ENCODE assay signal across 8 cellular contexts in the genomic region with DNA sequence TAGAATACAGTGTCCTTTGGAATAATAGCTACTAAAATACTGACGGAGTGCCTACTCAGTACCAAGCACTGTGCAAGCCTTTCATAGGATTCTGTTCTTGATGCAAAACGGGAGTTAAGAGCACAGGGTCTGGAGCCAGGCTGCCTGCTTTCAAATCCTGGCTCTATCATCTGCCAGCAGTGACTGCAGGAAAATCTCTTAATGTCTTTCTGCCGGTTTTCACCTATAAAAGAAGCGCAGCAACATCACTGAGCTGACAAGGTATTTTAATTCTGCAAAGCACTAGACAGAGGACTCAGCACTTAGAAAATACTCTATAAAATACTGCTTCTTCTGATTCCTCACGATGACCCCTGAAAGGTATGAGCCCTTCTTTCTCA. TPM values are rescaled to one million over a fixed set of nuclear protein-coding genes. Genes with fewer than 3 reads are reported as not detected.
DNase-seq lines count a peak whose midpoint lies in the region; ATAC-seq and TF ChIP-seq lines count a peak whose summit lies in the region.

No MANE protein-coding gene starts in this region.

- no peaks in the 10 kb centered on the region for H3K9me3 Mint-ChIP-seq in activated T-cell treated with anti-CD3 and anti-CD28 coated beads, Interleukin-2, amount 50 U/mL, for 72 hours
- no peaks in the 10 kb centered on the region for H3K9me3 Mint-ChIP-seq in WTC11

- no peak for TF ChIP-seq POLR2A in thyroid gland (IDR thresholded peaks at IDR 0.05)

- H3K9me3 ChIP-seq in iPS-20b (ENCODE audit: insufficient read depth, low read depth, low read length) (no peaks in the 10 kb centered on the region), thyroid gland (no peaks in the 10 kb centered on the region)

- H3K9ac ChIP-seq in iPS-20b (ENCODE audit: low read depth, low read length): peak overlapping the region; percentile 72; the same call in 1 of the 2 replicates

- intact Hi-C loops in thyroid gland (cut with DNase I): no loop called here

- peaks cover 61% of the 10 kb centered on the region for H3K4me1 Mint-ChIP-seq in activated T-cell treated with anti-CD3 and anti-CD28 coated beads, Interleukin-2, amount 50 U/mL, for 72 hours (ENCODE audit: low read depth)
- peaks cover 9% of the 10 kb centered on the region for H3K4me1 Mint-ChIP-seq in WTC11

- H3K36me3 ChIP-seq in iPS-20b (ENCODE audit: insufficient read depth, low read depth, low read length) (peaks cover 23% of the 10 kb centered on the region), thyroid gland (peaks cover 7 to 9% of the 10 kb centered on the region in 2 donors)

- TF ChIP-seq CTCF in WTC11 (IDR thresholded peaks at IDR 0.05) (no peak), thyroid gland (IDR thresholded peaks at IDR 0.05) (no peak)

- peak overlapping the region; percentile 86 to 91 for H3K4me3 Mint-ChIP-seq in activated T-cell treated with anti-CD3 and anti-CD28 coated beads, Interleukin-2, amount 50 U/mL, for 72 hours
- H3K4me3 Mint-ChIP-seq in WTC11: peak overlapping the region; percentile 66

- POLR2A ChIA-PET in WTC11 (lab: Charles Lee): no interaction called here

- no peak for DNase-seq in activated T-cell treated with anti-CD3 and anti-CD28 coated beads, Interleukin-2, amount 50 U/mL, for 72 hours
- DNase-seq in activated T-cell treated with anti-CD3 and anti-CD28 coated beads, Interleukin-2, amount 50 U/mL, for 1 hour: no peak
- DNase-seq in WTC11 (ENCODE audit: low spot score) (no peak), thyroid gland (no peak), RKO (ENCODE audit: low spot score) (no peak), mesenteric fat pad (ENCODE audit: low spot score) (no peak), HT-29 (ENCODE audit: low spot score) (no peak)

- no peaks in the 10 kb centered on the region for H3K27me3 Mint-ChIP-seq in activated T-cell treated with anti-CD3 and anti-CD28 coated beads, Interleukin-2, amount 50 U/mL, for 72 hours (ENCODE audit: low read depth)
- H3K27me3 Mint-ChIP-seq in WTC11 (ENCODE audit: low read depth): peaks cover 12% of the 10 kb centered on the region

- CTCF ChIA-PET in WTC11 (lab: Charles Lee): interaction anchor here (0.6 to 2.2 kb wide), 5 partner anchors 31 to 712 kb away, joined by 3 to 5 read pairs (median 4); a partner anchor contains a TSS

- ATAC-seq in activated T-cell treated with anti-CD3 and anti-CD28 coated beads, Interleukin-2, amount 50 U/mL, for 72 hours (replicated peaks in 1 of 2): no peak
- peak; percentile 7; the same call in 1 of the 2 replicates for ATAC-seq in WTC11

- peaks cover 14 to 22% of the 10 kb centered on the region in 2 donors for H3K36me3 Mint-ChIP-seq in activated T-cell treated with anti-CD3 and anti-CD28 coated beads, Interleukin-2, amount 50 U/mL, for 72 hours (ENCODE audit: insufficient read depth in 2 of 2)
- peaks cover 8% of the 10 kb centered on the region for H3K36me3 Mint-ChIP-seq in WTC11

- peak overlapping the region; percentile 82 for H3K27ac Mint-ChIP-seq in activated T-cell treated with anti-CD3 and anti-CD28 coated beads, Interleukin-2, amount 50 U/mL, for 72 hours
- no peak overlapping the region for H3K27ac Mint-ChIP-seq in WTC11

- H3K4me3 ChIP-seq in iPS-20b (ENCODE audit: low read length) (peak overlapping the region; percentile 73), thyroid gland (replicated peaks in 1 of 3) (peak overlapping the region; percentile 23 to 88 (median 63))

- WGBS in thyroid gland, 2 donors: 11 to 14% methylated on average over 5 of the region's 5 CpGs

- H3K4me1 ChIP-seq in iPS-20b (ENCODE audit: insufficient read depth, low read length) (peaks cover 3% of the 10 kb centered on the region), thyroid gland (peaks cover 3 to 6% of the 10 kb centered on the region in 2 donors)

- H3K27me3 ChIP-seq in iPS-20b (ENCODE audit: insufficient read depth, low read length) (peaks cover 8% of the 10 kb centered on the region), thyroid gland (no peaks in the 10 kb centered on the region)

- H3K27ac ChIP-seq in iPS-20b (ENCODE audit: low read length) (no peak overlapping the region), thyroid gland (peak overlapping the region in 1 of 3 donors; percentile 76)

TF ChIP-seq in WTC11, 78 proteins besides CTCF, POLR2A, EP300 and RAD21 (continues in another document):
- TF ChIP-seq, protein P1, sequence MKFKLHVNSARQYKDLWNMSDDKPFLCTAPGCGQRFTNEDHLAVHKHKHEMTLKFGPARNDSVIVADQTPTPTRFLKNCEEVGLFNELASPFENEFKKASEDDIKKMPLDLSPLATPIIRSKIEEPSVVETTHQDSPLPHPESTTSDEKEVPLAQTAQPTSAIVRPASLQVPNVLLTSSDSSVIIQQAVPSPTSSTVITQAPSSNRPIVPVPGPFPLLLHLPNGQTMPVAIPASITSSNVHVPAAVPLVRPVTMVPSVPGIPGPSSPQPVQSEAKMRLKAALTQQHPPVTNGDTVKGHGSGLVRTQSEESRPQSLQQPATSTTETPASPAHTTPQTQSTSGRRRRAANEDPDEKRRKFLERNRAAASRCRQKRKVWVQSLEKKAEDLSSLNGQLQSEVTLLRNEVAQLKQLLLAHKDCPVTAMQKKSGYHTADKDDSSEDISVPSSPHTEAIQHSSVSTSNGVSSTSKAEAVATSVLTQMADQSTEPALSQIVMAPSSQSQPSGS (CRISPR knock-in tag; IDR thresholded peaks at IDR 0.05; ENCODE audit: borderline replicate concordance, low read depth): no peak
- TF ChIP-seq RELA (CRISPR knock-in tag; IDR thresholded peaks at IDR 0.05; ENCODE audit: borderline replicate concordance): no peak
- TF ChIP-seq, protein P2, sequence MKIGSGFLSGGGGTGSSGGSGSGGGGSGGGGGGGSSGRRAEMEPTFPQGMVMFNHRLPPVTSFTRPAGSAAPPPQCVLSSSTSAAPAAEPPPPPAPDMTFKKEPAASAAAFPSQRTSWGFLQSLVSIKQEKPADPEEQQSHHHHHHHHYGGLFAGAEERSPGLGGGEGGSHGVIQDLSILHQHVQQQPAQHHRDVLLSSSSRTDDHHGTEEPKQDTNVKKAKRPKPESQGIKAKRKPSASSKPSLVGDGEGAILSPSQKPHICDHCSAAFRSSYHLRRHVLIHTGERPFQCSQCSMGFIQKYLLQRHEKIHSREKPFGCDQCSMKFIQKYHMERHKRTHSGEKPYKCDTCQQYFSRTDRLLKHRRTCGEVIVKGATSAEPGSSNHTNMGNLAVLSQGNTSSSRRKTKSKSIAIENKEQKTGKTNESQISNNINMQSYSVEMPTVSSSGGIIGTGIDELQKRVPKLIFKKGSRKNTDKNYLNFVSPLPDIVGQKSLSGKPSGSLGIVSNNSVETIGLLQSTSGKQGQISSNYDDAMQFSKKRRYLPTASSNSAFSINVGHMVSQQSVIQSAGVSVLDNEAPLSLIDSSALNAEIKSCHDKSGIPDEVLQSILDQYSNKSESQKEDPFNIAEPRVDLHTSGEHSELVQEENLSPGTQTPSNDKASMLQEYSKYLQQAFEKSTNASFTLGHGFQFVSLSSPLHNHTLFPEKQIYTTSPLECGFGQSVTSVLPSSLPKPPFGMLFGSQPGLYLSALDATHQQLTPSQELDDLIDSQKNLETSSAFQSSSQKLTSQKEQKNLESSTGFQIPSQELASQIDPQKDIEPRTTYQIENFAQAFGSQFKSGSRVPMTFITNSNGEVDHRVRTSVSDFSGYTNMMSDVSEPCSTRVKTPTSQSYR (CRISPR knock-in tag; IDR thresholded peaks at IDR 0.05): no peak
- TF ChIP-seq, protein P3, sequence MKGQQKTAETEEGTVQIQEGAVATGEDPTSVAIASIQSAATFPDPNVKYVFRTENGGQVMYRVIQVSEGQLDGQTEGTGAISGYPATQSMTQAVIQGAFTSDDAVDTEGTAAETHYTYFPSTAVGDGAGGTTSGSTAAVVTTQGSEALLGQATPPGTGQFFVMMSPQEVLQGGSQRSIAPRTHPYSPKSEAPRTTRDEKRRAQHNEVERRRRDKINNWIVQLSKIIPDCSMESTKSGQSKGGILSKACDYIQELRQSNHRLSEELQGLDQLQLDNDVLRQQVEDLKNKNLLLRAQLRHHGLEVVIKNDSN (CRISPR knock-in tag; IDR thresholded peaks at IDR 0.05): no peak
- TF ChIP-seq NFYB (CRISPR knock-in tag; conservative IDR thresholded peaks at IDR 0.05; ENCODE audit: low read depth): no peak
- TF ChIP-seq ZNF138 (CRISPR knock-in tag; conservative IDR thresholded peaks at IDR 0.05): no peak
- TF ChIP-seq SP1 (CRISPR knock-in tag; conservative IDR thresholded peaks at IDR 0.05): no peak
- TF ChIP-seq, protein P4, sequence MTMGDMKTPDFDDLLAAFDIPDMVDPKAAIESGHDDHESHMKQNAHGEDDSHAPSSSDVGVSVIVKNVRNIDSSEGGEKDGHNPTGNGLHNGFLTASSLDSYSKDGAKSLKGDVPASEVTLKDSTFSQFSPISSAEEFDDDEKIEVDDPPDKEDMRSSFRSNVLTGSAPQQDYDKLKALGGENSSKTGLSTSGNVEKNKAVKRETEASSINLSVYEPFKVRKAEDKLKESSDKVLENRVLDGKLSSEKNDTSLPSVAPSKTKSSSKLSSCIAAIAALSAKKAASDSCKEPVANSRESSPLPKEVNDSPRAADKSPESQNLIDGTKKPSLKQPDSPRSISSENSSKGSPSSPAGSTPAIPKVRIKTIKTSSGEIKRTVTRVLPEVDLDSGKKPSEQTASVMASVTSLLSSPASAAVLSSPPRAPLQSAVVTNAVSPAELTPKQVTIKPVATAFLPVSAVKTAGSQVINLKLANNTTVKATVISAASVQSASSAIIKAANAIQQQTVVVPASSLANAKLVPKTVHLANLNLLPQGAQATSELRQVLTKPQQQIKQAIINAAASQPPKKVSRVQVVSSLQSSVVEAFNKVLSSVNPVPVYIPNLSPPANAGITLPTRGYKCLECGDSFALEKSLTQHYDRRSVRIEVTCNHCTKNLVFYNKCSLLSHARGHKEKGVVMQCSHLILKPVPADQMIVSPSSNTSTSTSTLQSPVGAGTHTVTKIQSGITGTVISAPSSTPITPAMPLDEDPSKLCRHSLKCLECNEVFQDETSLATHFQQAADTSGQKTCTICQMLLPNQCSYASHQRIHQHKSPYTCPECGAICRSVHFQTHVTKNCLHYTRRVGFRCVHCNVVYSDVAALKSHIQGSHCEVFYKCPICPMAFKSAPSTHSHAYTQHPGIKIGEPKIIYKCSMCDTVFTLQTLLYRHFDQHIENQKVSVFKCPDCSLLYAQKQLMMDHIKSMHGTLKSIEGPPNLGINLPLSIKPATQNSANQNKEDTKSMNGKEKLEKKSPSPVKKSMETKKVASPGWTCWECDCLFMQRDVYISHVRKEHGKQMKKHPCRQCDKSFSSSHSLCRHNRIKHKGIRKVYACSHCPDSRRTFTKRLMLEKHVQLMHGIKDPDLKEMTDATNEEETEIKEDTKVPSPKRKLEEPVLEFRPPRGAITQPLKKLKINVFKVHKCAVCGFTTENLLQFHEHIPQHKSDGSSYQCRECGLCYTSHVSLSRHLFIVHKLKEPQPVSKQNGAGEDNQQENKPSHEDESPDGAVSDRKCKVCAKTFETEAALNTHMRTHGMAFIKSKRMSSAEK (CRISPR knock-in tag; IDR thresholded peaks at IDR 0.05; ENCODE audit: borderline replicate concordance): no peak

RNA-seq across cellular contexts. Expression of a gene that starts 0.7 kb away (rescaled TPM):
- total RNA-seq in activated T-cell treated with anti-CD3 and anti-CD28 coated beads, Interleukin-2, amount 50 U/mL, for 72 hours: 10 to 100 TPM; 47.7 to 54.5 TPM
- total RNA-seq in WTC11 (2021) (6.4 to 7.1 TPM (median 6.7 TPM) in 3 replicates), thyroid gland (10 to 100 TPM in 2 of 4 donors, 1 to 10 TPM in 2; 5.1 to 15.9 (median 9.5) TPM), mesenteric fat pad (7.2 TPM)
- 14.7 and 15.4 TPM in 2 replicates for total RNA-seq in HT-29 (2014; rRNA removed; shearing (Covaris generic))
